ENCODE assay signal across 18 cellular contexts in the genomic region with DNA sequence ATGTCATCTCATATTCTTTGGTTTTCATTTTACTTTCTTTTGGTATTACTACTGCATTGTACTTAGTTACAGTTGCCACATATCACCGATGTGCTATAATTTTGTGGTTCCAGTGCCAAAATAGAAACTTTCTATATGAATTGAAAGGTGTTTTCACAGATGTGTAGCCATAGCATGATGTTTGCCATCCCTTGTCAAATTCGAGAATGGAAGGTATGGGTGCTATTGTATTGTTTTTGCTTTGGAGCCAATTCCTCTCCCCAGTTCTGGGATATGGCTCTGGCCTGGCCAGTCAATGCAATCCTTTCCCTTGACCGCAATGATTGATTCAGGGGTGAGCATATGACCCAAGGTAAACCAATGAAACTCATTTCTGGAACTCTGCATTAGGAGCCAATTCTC.
A peak's percentile ranks its signal among the peaks of the same experiment; 100 is the strongest.
DNase-seq lines count a peak whose midpoint lies in the region; ATAC-seq, FAIRE-seq and TF ChIP-seq lines count a peak whose summit lies in the region.
"Had no signal": no experiment of that assay in that cellular context is flagged by ENCODE, and none has a peak within 500 bp of the region (broad histone marks: within the 10 kb centered on the region; RNA-seq: fewer than 3 reads in every experiment).

No MANE protein-coding gene starts in this region.

- H3K9me3 Mint-ChIP-seq in activated CD8-positive, alpha-beta memory T cell treated with anti-CD3 and anti-CD28 coated beads, Interleukin-2, amount 10 ng/mL, durations not matched to agents 7 days and 5 days (ENCODE audit: low read depth), result no peaks in the 10 kb centered on the region
- no peaks in the 10 kb centered on the region for H3K9me3 Mint-ChIP-seq in stimulated activated effector memory CD8-positive, alpha-beta T cell treated with anti-CD3 and anti-CD28 coated beads, Interleukin-12 subunit alpha, Interleukin-12 subunit beta, amount 100 ng/mL, for 72 hours
- H3K9me3 Mint-ChIP-seq: IgD-negative memory B cell, type B pancreatic cell had no signal

- H3K4me1 Mint-ChIP-seq in activated CD8-positive, alpha-beta memory T cell treated with anti-CD3 and anti-CD28 coated beads, Interleukin-2, amount 10 ng/mL, durations not matched to agents 7 days and 5 days, result peaks cover 16% of the 10 kb centered on the region
- no peaks in the 10 kb centered on the region for H3K4me1 Mint-ChIP-seq in stimulated activated effector memory CD8-positive, alpha-beta T cell treated with anti-CD3 and anti-CD28 coated beads, Interleukin-12 subunit alpha, Interleukin-12 subunit beta, amount 100 ng/mL, for 72 hours

- peak; percentile 41 for DNase-seq in activated CD8-positive, alpha-beta memory T cell treated with anti-CD3 and anti-CD28 coated beads, Interleukin-2, amount 10 ng/mL, durations not matched to agents 7 days and 5 days
- DNase-seq in activated CD8-positive, alpha-beta memory T cell treated with anti-CD3 and anti-CD28 coated beads for 24 hours, result no peak
- peak; percentile 13 for DNase-seq in GM20000 (ENCODE audit: low spot score)
- DNase-seq in stimulated activated effector memory CD8-positive, alpha-beta T cell treated with anti-CD3 and anti-CD28 coated beads, Interleukin-12 subunit alpha, Interleukin-12 subunit beta, amount 100 ng/mL, for 72 hours (ENCODE audit: low spot score in 2 of 2), result peak in 1 of 2 donors; percentile 52
- no peak for DNase-seq in HuH-7 (ENCODE audit: low spot score)
- DNase-seq in GM19239 (ENCODE audit: insufficient read length, low spot score), result no peak
- no peak for DNase-seq in NCI-H187 treated with DMSO at 0.1 percent for 48 hours (lab: John Stamatoyannopoulos, UW)
- DNase-seq: Caco-2, cerebellar nuclear complex, glutamatergic neuron, kidney, NCI-H1105, NCI-H524 treated with DMSO at 0.1 percent for 48 hours, pancreas had no signal

- H3K27ac Mint-ChIP-seq in activated CD8-positive, alpha-beta memory T cell treated with anti-CD3 and anti-CD28 coated beads, Interleukin-2, amount 10 ng/mL, durations not matched to agents 7 days and 5 days, result no peak overlapping the region
- peak overlapping the region; percentile 46 for H3K27ac Mint-ChIP-seq in stimulated activated effector memory CD8-positive, alpha-beta T cell treated with anti-CD3 and anti-CD28 coated beads, Interleukin-12 subunit alpha, Interleukin-12 subunit beta, amount 100 ng/mL, for 72 hours
- H3K27ac Mint-ChIP-seq: activated naive CD8-positive, alpha-beta T cell; IgD-negative memory B cell; type B pancreatic cell had no signal

- peak overlapping the region; percentile 42 for H3K4me3 Mint-ChIP-seq in activated CD8-positive, alpha-beta memory T cell treated with anti-CD3 and anti-CD28 coated beads, Interleukin-2, amount 10 ng/mL, durations not matched to agents 7 days and 5 days
- H3K4me3 Mint-ChIP-seq in stimulated activated effector memory CD8-positive, alpha-beta T cell treated with anti-CD3 and anti-CD28 coated beads, Interleukin-12 subunit alpha, Interleukin-12 subunit beta, amount 100 ng/mL, for 72 hours, result no peak overlapping the region
- H3K4me3 Mint-ChIP-seq: activated naive CD8-positive, alpha-beta T cell; IgD-negative memory B cell; type B pancreatic cell had no signal

- FAIRE-seq in GM19239 (lab: Jason Lieb, UNC), result no peak
- FAIRE-seq: kidney, pancreas had no signal

- CTCF ChIA-PET in activated CD8-positive, alpha-beta memory T cell treated with anti-CD3 and anti-CD28 coated beads, Interleukin-2, amount 10 ng/mL, durations not matched to agents 7 days and 5 days (lab: Charles Lee), result no interaction called here

- peaks cover 40% of the 10 kb centered on the region for H3K27me3 Mint-ChIP-seq in activated CD8-positive, alpha-beta memory T cell treated with anti-CD3 and anti-CD28 coated beads, Interleukin-2, amount 10 ng/mL, durations not matched to agents 7 days and 5 days
- H3K27me3 Mint-ChIP-seq: activated naive CD8-positive, alpha-beta T cell; type B pancreatic cell had no signal

- ATAC-seq in activated CD8-positive, alpha-beta memory T cell treated with anti-CD3 and anti-CD28 coated beads, Interleukin-2, amount 10 ng/mL, durations not matched to agents 7 days and 5 days, result peak; percentile 89
- ATAC-seq in HG03135 (IDR thresholded peaks at IDR 0.05; ENCODE audit: unreplicated experiment), result peak; percentile 54
- peak; percentile 91 for ATAC-seq in stimulated activated effector memory CD8-positive, alpha-beta T cell treated with anti-CD3 and anti-CD28 coated beads, Interleukin-12 subunit alpha, Interleukin-12 subunit beta, amount 100 ng/mL, for 72 hours
- ATAC-seq: pancreas had no signal

- H3K36me3 Mint-ChIP-seq in activated CD8-positive, alpha-beta memory T cell treated with anti-CD3 and anti-CD28 coated beads, Interleukin-2, amount 10 ng/mL, durations not matched to agents 7 days and 5 days, result no peaks in the 10 kb centered on the region
- no peaks in the 10 kb centered on the region for H3K36me3 Mint-ChIP-seq in stimulated activated effector memory CD8-positive, alpha-beta T cell treated with anti-CD3 and anti-CD28 coated beads, Interleukin-12 subunit alpha, Interleukin-12 subunit beta, amount 100 ng/mL, for 72 hours
- H3K36me3 Mint-ChIP-seq: type B pancreatic cell had no signal

- TF ChIP-seq CTCF in GM20000 (IDR thresholded peaks at IDR 0.05; ENCODE audit: extremely low read depth, missing control alignments), result no peak

Comparison
In these comparisons a context has a peak if more than half of its experiments do, and no peak if none do; other contexts are left out.
1. DNase-seq: peak in activated CD8-positive, alpha-beta memory T cell treated with anti-CD3 and anti-CD28 coated beads, Interleukin-2, amount 10 ng/mL, durations not matched to agents 7 days and 5 days (single experiment) and GM20000 (single experiment); none in activated CD8-positive, alpha-beta memory T cell treated with anti-CD3 and anti-CD28 coated beads for 24 hours (single experiment), HuH-7 (single experiment), GM19239 (single experiment) and NCI-H187 treated with DMSO at 0.1 percent for 48 hours (single experiment).
2. Peak in every context shown above with its lines, with median percentiles within 50 percentile points of each other: ATAC-seq.